Comparison of ENCODE assay signal across 1 cellular context in the genomic region with DNA sequence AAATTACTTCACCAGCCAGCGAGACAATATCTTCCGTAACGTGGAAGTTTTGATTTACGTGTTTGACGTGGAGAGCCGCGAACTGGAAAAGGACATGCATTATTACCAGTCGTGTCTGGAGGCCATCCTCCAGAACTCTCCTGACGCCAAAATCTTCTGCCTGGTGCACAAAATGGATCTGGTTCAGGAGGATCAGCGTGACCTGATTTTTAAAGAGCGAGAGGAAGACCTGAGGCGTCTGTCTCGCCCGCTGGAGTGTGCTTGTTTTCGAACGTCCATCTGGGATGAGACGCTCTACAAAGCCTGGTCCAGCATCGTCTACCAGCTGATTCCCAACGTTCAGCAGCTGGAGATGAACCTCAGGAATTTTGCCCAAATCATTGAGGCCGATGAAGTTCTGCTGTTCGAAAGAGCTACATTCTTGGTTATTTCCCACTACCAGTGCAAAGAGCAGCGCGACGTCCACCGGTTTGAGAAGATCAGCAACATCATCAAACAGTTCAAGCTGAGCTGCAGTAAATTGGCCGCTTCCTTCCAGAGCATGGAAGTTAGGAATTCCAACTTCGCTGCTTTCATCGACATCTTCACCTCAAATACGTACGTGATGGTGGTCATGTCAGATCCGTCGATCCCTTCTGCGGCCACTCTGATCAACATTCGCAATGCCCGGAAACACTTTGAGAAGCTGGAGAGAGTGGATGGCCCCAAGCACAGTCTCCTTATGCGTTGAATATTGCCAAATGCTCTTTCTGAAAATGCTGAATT.
TF ChIP-seq lines count a peak whose summit lies in the region.

No MANE protein-coding gene starts in this region.

TF ChIP-seq in HEK293, 187 proteins besides CTCF, POLR2A, EP300 and RAD21 (continued from another document):
- TF ChIP-seq, protein P1, sequence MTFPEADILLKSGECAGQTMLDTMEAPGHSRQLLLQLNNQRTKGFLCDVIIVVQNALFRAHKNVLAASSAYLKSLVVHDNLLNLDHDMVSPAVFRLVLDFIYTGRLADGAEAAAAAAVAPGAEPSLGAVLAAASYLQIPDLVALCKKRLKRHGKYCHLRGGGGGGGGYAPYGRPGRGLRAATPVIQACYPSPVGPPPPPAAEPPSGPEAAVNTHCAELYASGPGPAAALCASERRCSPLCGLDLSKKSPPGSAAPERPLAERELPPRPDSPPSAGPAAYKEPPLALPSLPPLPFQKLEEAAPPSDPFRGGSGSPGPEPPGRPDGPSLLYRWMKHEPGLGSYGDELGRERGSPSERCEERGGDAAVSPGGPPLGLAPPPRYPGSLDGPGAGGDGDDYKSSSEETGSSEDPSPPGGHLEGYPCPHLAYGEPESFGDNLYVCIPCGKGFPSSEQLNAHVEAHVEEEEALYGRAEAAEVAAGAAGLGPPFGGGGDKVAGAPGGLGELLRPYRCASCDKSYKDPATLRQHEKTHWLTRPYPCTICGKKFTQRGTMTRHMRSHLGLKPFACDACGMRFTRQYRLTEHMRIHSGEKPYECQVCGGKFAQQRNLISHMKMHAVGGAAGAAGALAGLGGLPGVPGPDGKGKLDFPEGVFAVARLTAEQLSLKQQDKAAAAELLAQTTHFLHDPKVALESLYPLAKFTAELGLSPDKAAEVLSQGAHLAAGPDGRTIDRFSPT (tag by site-specific recombination; IDR thresholded peaks at IDR 0.05), result no peak
- TF ChIP-seq ZNF221 (tag by site-specific recombination; IDR thresholded peaks at IDR 0.05; ENCODE audit: borderline replicate concordance) (no peak), SP3 (tag by site-specific recombination; IDR thresholded peaks at IDR 0.05) (no peak), ZNF335 (tag by site-specific recombination; conservative IDR thresholded peaks at IDR 0.05) (peak; percentile 60; the same call in 1 of the 2 replicates), ZNF623 (tag by site-specific recombination; IDR thresholded peaks at IDR 0.05) (no peak), ZNF518A (tag by site-specific recombination; conservative IDR thresholded peaks at IDR 0.05; ENCODE audit: low read depth) (no peak), ZBTB48 (tag by site-specific recombination; IDR thresholded peaks at IDR 0.05) (no peak), ZBTB44 (tag by site-specific recombination; IDR thresholded peaks at IDR 0.05) (no peak), ZNF18 (tag by site-specific recombination; IDR thresholded peaks at IDR 0.05) (no peak), WT1 (tag by site-specific recombination; IDR thresholded peaks at IDR 0.05) (0 out of 2 replicates have a peak, but pooled peaks have one; percentile 5), ZNF624 (tag by site-specific recombination; IDR thresholded peaks at IDR 0.05) (no peak), ZFP41 (tag by site-specific recombination; IDR thresholded peaks at IDR 0.05; ENCODE audit: borderline replicate concordance) (no peak), ZNF274 (IDR thresholded peaks at IDR 0.05; ENCODE audit: low read length) (no peak), ZNF274 (tag by site-specific recombination; IDR thresholded peaks at IDR 0.05; ENCODE audit: borderline replicate concordance) (no peak), ZNF585B (tag by site-specific recombination; IDR thresholded peaks at IDR 0.05) (no peak), ZBTB20 (tag by site-specific recombination; IDR thresholded peaks at IDR 0.05) (no peak)
